18 cellular contexts compared by ENCODE assay signal in the genomic region with DNA sequence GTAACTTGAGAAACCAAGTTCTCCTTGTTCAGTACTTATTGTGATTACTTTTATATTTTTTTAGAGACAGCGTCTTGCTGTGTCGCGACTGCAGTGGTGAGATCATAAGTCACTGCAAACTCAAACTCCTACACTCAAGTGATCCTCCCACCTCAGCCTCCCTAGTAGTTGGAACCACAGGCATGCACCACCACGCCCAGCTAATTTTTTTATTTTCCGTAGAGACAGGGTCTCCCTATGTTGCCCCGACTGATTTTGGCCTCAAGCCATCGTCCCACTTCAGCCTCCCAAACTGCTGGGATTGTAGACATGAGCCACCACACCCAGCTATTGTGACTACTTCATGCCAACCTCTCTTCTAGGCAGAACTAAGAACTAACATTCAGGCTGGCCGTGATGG. TPM values are rescaled to one million over a fixed set of nuclear protein-coding genes. Genes with fewer than 3 reads are reported as not detected.
DNase-seq lines count a peak whose midpoint lies in the region; ATAC-seq and TF ChIP-seq lines count a peak whose summit lies in the region.
"Had no signal": no experiment of that assay in that cellular context is flagged by ENCODE, and none has a peak within 500 bp of the region (broad histone marks: within the 10 kb centered on the region; RNA-seq: fewer than 3 reads in every experiment).

No MANE protein-coding gene starts in this region.

- H3K4me1 Mint-ChIP-seq in stimulated activated naive CD8-positive, alpha-beta T cell treated with anti-CD3 and anti-CD28 coated beads, Interleukin-15, amount 100 ng/mL, for 72 hours = peaks cover 46% of the 10 kb centered on the region
- peaks cover 44% of the 10 kb centered on the region for H3K4me1 Mint-ChIP-seq in chondrocyte (ENCODE audit: low read depth)

- peaks cover 10% of the 10 kb centered on the region for H3K36me3 Mint-ChIP-seq in chondrocyte (ENCODE audit: low read depth)

- in situ Hi-C loops in KBM-7 (cut with MboI; ENCODE audit: low pct_unique_long_range_greater_than_20kb, low sequenced_read_pairs) = loop anchor here (10.0 kb wide), 1 partner anchor 62 kb away; no protein-coding TSS in a partner anchor

- H3K27ac ChIP-seq in esophagus squamous epithelium = peak overlapping the region in 2 of 4 donors; percentile 71 to 77
- H3K27ac ChIP-seq: psoas muscle, SK-N-MC had no signal

- H2AFZ ChIP-seq in neuron (ENCODE audit: low read depth, low read length) = peak overlapping the region; percentile 56

- peak overlapping the region; percentile 53 to 82 for H3K27ac Mint-ChIP-seq in stimulated activated naive CD8-positive, alpha-beta T cell treated with anti-CD3 and anti-CD28 coated beads, Interleukin-15, amount 100 ng/mL, for 72 hours
- peak overlapping the region; percentile 94 for H3K27ac Mint-ChIP-seq in chondrocyte (ENCODE audit: unreplicated experiment)

- ATAC-seq in stimulated activated naive CD8-positive, alpha-beta T cell treated with anti-CD3 and anti-CD28 coated beads, Interleukin-15, amount 100 ng/mL, for 72 hours = no peak
- ATAC-seq in stimulated activated naive CD8-positive, alpha-beta T cell treated with anti-CD3 and anti-CD28 coated beads, Interleukin-15, Interleukin-2, amounts not matched to agents 100 U/mL and 50 U/mL, for 24 hours = no peak
- ATAC-seq in GM19035 (IDR thresholded peaks at IDR 0.05; ENCODE audit: unreplicated experiment) = no peak
- ATAC-seq: psoas muscle had no signal

- TF ChIP-seq CTCF in chondrocyte (IDR thresholded peaks at IDR 0.05) (no peak), esophagus squamous epithelium (IDR thresholded peaks at IDR 0.05) (no peak)

- H3K27me3 ChIP-seq in neuron (ENCODE audit: insufficient read depth, low read length) = no peaks in the 10 kb centered on the region
- H3K27me3 ChIP-seq in esophagus squamous epithelium = no peaks in the 10 kb centered on the region
- H3K27me3 ChIP-seq: dorsolateral prefrontal cortex, uterus had no signal

- H3K4me1 ChIP-seq in neuron (ENCODE audit: insufficient read depth, low read length) = peaks cover 24% of the 10 kb centered on the region
- H3K4me1 ChIP-seq in esophagus squamous epithelium = peaks cover 14 to 59% (median 31%) of the 10 kb centered on the region in 3 donors

- H3K36me3 ChIP-seq in neuron (ENCODE audit: insufficient read depth, low read length) (peaks cover 23% of the 10 kb centered on the region), esophagus squamous epithelium (peaks cover 7 to 26% (median 18%) of the 10 kb centered on the region in 3 donors)
- H3K36me3 ChIP-seq: uterus had no signal

- DNase-seq in stimulated activated naive CD8-positive, alpha-beta T cell treated with anti-CD3 and anti-CD28 coated beads, Interleukin-15, amount 100 ng/mL, for 72 hours = no peak
- DNase-seq in stimulated activated naive CD8-positive, alpha-beta T cell treated with anti-CD3 and anti-CD28 coated beads, Interleukin-15, Interleukin-2, amounts not matched to agents 100 U/mL and 50 U/mL, for 24 hours = no peak
- DNase-seq in chondrocyte (ENCODE audit: low spot score) (no peak), KBM-7 (no peak), esophagus squamous epithelium (lab: John Stamatoyannopoulos, UW) (no peak), NCI-H2107 treated with DMSO at 0.1 percent for 48 hours (lab: John Stamatoyannopoulos, UW; ENCODE audit: unreplicated experiment) (no peak)
- DNase-seq: activated CD8-positive, alpha-beta memory T cell treated with anti-CD3 and anti-CD28 coated beads, Interleukin-2, amount 50 U/mL, for 4 hours; CD8-positive, alpha-beta memory T cell; dorsolateral prefrontal cortex; erythroblast; NCI-H187; NCI-H526 treated with DMSO at 0.1 percent for 48 hours; psoas muscle; T-helper 9 cell; uterus had no signal

- no peaks in the 10 kb centered on the region for H3K27me3 Mint-ChIP-seq in stimulated activated naive CD8-positive, alpha-beta T cell treated with anti-CD3 and anti-CD28 coated beads, Interleukin-15, amount 100 ng/mL, for 72 hours
- H3K27me3 Mint-ChIP-seq in chondrocyte (ENCODE audit: low read depth) = no peaks in the 10 kb centered on the region
- H3K27me3 Mint-ChIP-seq: CD8-positive, alpha-beta memory T cell had no signal

- H3K9me3 ChIP-seq in neuron (ENCODE audit: low read length) (peaks cover 12% of the 10 kb centered on the region), esophagus squamous epithelium (no peaks in the 10 kb centered on the region)
- H3K9me3 ChIP-seq: psoas muscle, uterus had no signal

- 71 to 79% methylated on average over 7 of the region's 8 CpGs for WGBS in esophagus squamous epithelium, 2 donors

- H3K4me3 ChIP-seq in neuron (ENCODE audit: low read length) (no peak overlapping the region), esophagus squamous epithelium (no peak overlapping the region)
- H3K4me3 ChIP-seq: dorsolateral prefrontal cortex, psoas muscle, SK-N-MC, uterus had no signal

- TF ChIP-seq POLR2A in esophagus squamous epithelium (IDR thresholded peaks at IDR 0.05) = no peak

- intact Hi-C loops in esophagus squamous epithelium (cut with DNase I) = no loop called here

- H3K9me3 Mint-ChIP-seq in stimulated activated naive CD8-positive, alpha-beta T cell treated with anti-CD3 and anti-CD28 coated beads, Interleukin-15, amount 100 ng/mL, for 72 hours = no peaks in the 10 kb centered on the region
- H3K9me3 Mint-ChIP-seq in chondrocyte (ENCODE audit: low read depth) = no peaks in the 10 kb centered on the region
- H3K9me3 Mint-ChIP-seq: CD8-positive, alpha-beta memory T cell had no signal

- H3K4me3 Mint-ChIP-seq in stimulated activated naive CD8-positive, alpha-beta T cell treated with anti-CD3 and anti-CD28 coated beads, Interleukin-15, amount 100 ng/mL, for 72 hours = no peak overlapping the region
- no peak overlapping the region for H3K4me3 Mint-ChIP-seq in chondrocyte (ENCODE audit: unreplicated experiment)

RNA-seq across cellular contexts. Expression of a gene that starts 8.3 kb away (rescaled TPM):
- total RNA-seq in chondrocyte = 71.2 to 91.5 TPM (median 75.7 TPM) in 3 replicates
- total RNA-seq in esophagus squamous epithelium = 100 to 1,000 TPM; 114 to 129 (median 120) TPM

RNA-seq across cellular contexts. Expression of a gene that starts 12.7 kb away (rescaled TPM):
- 6.8 to 10.6 TPM (median 9.5 TPM) in 3 replicates for total RNA-seq in chondrocyte
- total RNA-seq in esophagus squamous epithelium = 10 to 100 TPM in 3 of 4 donors, 1 to 10 TPM in 1; 7.2 to 41.4 (median 16.9) TPM

RNA-seq across cellular contexts. Expression of a gene that starts 18.2 kb away (rescaled TPM):
- total RNA-seq in chondrocyte = 18.7 to 25.4 TPM (median 20.2 TPM) in 3 replicates
- 10 to 100 TPM; 32.0 to 50.9 (median 37.2) TPM for total RNA-seq in esophagus squamous epithelium
